16 cellular contexts compared by ENCODE assay signal in genomic region chr16:73216932-73217331, GRCh38.
"Had no signal": no experiment of that assay in that cellular context is flagged by ENCODE, and none has a peak within 500 bp of the region (broad histone marks: within the 10 kb centered on the region; RNA-seq: fewer than 3 reads in every experiment).

No MANE protein-coding gene starts in this region.

- H3K9me3 Mint-ChIP-seq: activated T-cell treated with anti-CD3 and anti-CD28 coated beads, Interleukin-2, amount 50 U/mL, for 4 hours; natural killer cell treated with Interleukin-12 subunit alpha and Interleukin-12 subunit beta and Interleukin-15 and Interleukin-18, amount 100 ng/mL, for 72 hours; stimulated activated naive B cell treated with anti-CD40 and anti-IgM and Interleukin-4, amounts not matched to agents 10 μg/mL and 1 μg/mL and 100 μg/mL, for 72 hours had no signal

- H3K4me3 Mint-ChIP-seq: activated naive CD8-positive, alpha-beta T cell treated with anti-CD3 and anti-CD28 coated beads for 36 hours; activated T-cell treated with anti-CD3 and anti-CD28 coated beads, Interleukin-2, amount 50 U/mL, for 4 hours; natural killer cell treated with Interleukin-12 subunit alpha and Interleukin-12 subunit beta and Interleukin-15 and Interleukin-18, amount 100 ng/mL, for 72 hours; stimulated activated naive B cell treated with anti-CD40 and anti-IgM and Interleukin-4, amounts not matched to agents 10 μg/mL and 1 μg/mL and 100 μg/mL, for 72 hours had no signal

- H3K27ac ChIP-seq: esophagus muscularis mucosa, psoas muscle had no signal

- H3K36me3 Mint-ChIP-seq: activated naive CD8-positive, alpha-beta T cell treated with anti-CD3 and anti-CD28 coated beads for 36 hours; natural killer cell treated with Interleukin-12 subunit alpha and Interleukin-12 subunit beta and Interleukin-15 and Interleukin-18, amount 100 ng/mL, for 72 hours; stimulated activated naive B cell treated with anti-CD40 and anti-IgM and Interleukin-4, amounts not matched to agents 10 μg/mL and 1 μg/mL and 100 μg/mL, for 72 hours had no signal

- H3K4me1 Mint-ChIP-seq: activated naive CD8-positive, alpha-beta T cell treated with anti-CD3 and anti-CD28 coated beads for 36 hours; stimulated activated naive B cell treated with anti-CD40 and anti-IgM and Interleukin-4, amounts not matched to agents 10 μg/mL and 1 μg/mL and 100 μg/mL, for 72 hours had no signal

- H3K27ac Mint-ChIP-seq: activated naive CD8-positive, alpha-beta T cell treated with anti-CD3 and anti-CD28 coated beads for 36 hours; natural killer cell treated with Interleukin-12 subunit alpha and Interleukin-12 subunit beta and Interleukin-15 and Interleukin-18, amount 100 ng/mL, for 72 hours; stimulated activated naive B cell treated with anti-CD40 and anti-IgM and Interleukin-4, amounts not matched to agents 10 μg/mL and 1 μg/mL and 100 μg/mL, for 72 hours had no signal

- DNase-seq: activated CD4-positive, alpha-beta T cell treated with anti-CD3 and anti-CD28 coated beads for 1 hour; activated CD4-positive, alpha-beta T cell treated with anti-CD3 and anti-CD28 coated beads, Interleukin-2, amount 50 U/mL, for 48 hours; activated gamma-delta T cell treated with Interleukin-2 at 50 U/mL for 16 hours; activated naive CD8-positive, alpha-beta T cell treated with anti-CD3 and anti-CD28 coated beads for 36 hours; activated T-cell treated with anti-CD3 and anti-CD28 coated beads, Interleukin-2, amount 50 U/mL, for 4 hours; foreskin melanocyte; head of caudate nucleus; mammary epithelial cell; occipital lobe; psoas muscle; stimulated activated CD4-positive, alpha-beta T cell treated with anti-CD3 and anti-CD28 coated beads, Interleukin-2, amount 100 ng/mL, for 24 hours; stimulated activated naive B cell treated with anti-CD40 and anti-IgM and Interleukin-4, amounts not matched to agents 10 μg/mL and 1 μg/mL and 100 μg/mL, for 72 hours; substantia nigra; trophoblast cell had no signal
